ENCODE assay signal across 8 cellular contexts in genomic region chr3:38345879-38346583, GRCh38. TPM values are rescaled to one million over a fixed set of nuclear protein-coding genes. Genes with fewer than 3 reads are reported as not detected.
DNase-seq lines count a peak whose midpoint lies in the region; ATAC-seq and TF ChIP-seq lines count a peak whose summit lies in the region.

No MANE protein-coding gene starts in this region.

- no peak overlapping the region; the same call in 1 of the 2 replicates for H3K9ac ChIP-seq in OCI-LY1 (ENCODE audit: low read length)

- peaks cover 2% of the 10 kb centered on the region for H3K4me1 Mint-ChIP-seq in activated CD4-positive, alpha-beta T cell treated with anti-CD3 and anti-CD28 coated beads for 36 hours

- no peak for DNase-seq in activated CD4-positive, alpha-beta T cell treated with anti-CD3 and anti-CD28 coated beads for 36 hours
- DNase-seq in activated CD4-positive, alpha-beta T cell treated with anti-CD3 and anti-CD28 coated beads for 1 hour = no peak
- DNase-seq in esophagus squamous epithelium (lab: John Stamatoyannopoulos, UW) (no peak), skeletal muscle cell (ENCODE audit: low read depth) (no peak), inferior parietal cortex (ENCODE audit: extremely low spot score) (no peak), GM20000 (ENCODE audit: low spot score) (no peak), NCI-H69 (lab: John Stamatoyannopoulos, UW) (no peak)

- H3F3A ChIP-seq in OCI-LY1 (ENCODE audit: insufficient read depth, low read length) = no peaks in the 10 kb centered on the region

- no peak overlapping the region for H2AFZ ChIP-seq in OCI-LY1 (ENCODE audit: low read length)

- intact Hi-C loops in activated CD4-positive, alpha-beta T cell treated with anti-CD3 and anti-CD28 coated beads for 36 hours (cut with DNase I, micrococcal nuclease) = loop anchor here (1.0 to 5.0 kb wide), 9 partner anchors 108 to 489 kb away; partner anchors contain the start of genes ACAA1 (in 2 of the 2), EXOG (in 1 of the 2) and OXSR1 (in 1 of the 2)
- intact Hi-C loops in esophagus squamous epithelium (cut with DNase I) = loop anchor here (2.0 kb wide), 1 partner anchor 133 kb away; no protein-coding TSS in a partner anchor

- H3K27me3 Mint-ChIP-seq in activated CD4-positive, alpha-beta T cell treated with anti-CD3 and anti-CD28 coated beads for 36 hours = peaks cover 2% of the 10 kb centered on the region

- H3K27ac Mint-ChIP-seq in activated CD4-positive, alpha-beta T cell treated with anti-CD3 and anti-CD28 coated beads for 36 hours = no peak overlapping the region

- H3K36me3 ChIP-seq in OCI-LY1 (ENCODE audit: insufficient read depth, low read length) (peaks cover 19% of the 10 kb centered on the region), esophagus squamous epithelium (no peaks in the 10 kb centered on the region)

- H3K27ac ChIP-seq in OCI-LY1 (ENCODE audit: low read depth, low read length, poor library complexity, severe bottlenecking) = no peak overlapping the region
- peak overlapping the region in 1 of 4 donors; percentile 74 for H3K27ac ChIP-seq in esophagus squamous epithelium

- CTCF ChIA-PET in activated CD4-positive, alpha-beta T cell treated with anti-CD3 and anti-CD28 coated beads for 36 hours (lab: Charles Lee) = interaction anchor here (0.6 to 2.0 kb wide), 25 partner anchors 12 to 654 kb away, joined by 3 to 27 read pairs (median 4); partner anchors contain the start of genes ACAA1 and EXOG

- H3K4me3 Mint-ChIP-seq in activated CD4-positive, alpha-beta T cell treated with anti-CD3 and anti-CD28 coated beads for 36 hours = peak overlapping the region; percentile 70

- no peak for TF ChIP-seq CTCF in OCI-LY1 (IDR thresholded peaks at IDR 0.05; ENCODE audit: low read length)
- no peak for TF ChIP-seq CTCF in esophagus squamous epithelium (IDR thresholded peaks at IDR 0.05)
- no peak for TF ChIP-seq CTCF in GM20000 (IDR thresholded peaks at IDR 0.05; ENCODE audit: extremely low read depth, missing control alignments)

- WGBS in esophagus squamous epithelium, 2 donors = 73 to 82% methylated on average over 3 to 4 of the region's 9 CpGs

- H3K4me2 ChIP-seq in OCI-LY1 (ENCODE audit: low read length) = peak overlapping the region; percentile 86; the same call in 1 of the 2 replicates

- ATAC-seq in activated CD4-positive, alpha-beta T cell treated with anti-CD3 and anti-CD28 coated beads for 36 hours = no peak

- no peaks in the 10 kb centered on the region for H3K9me3 Mint-ChIP-seq in activated CD4-positive, alpha-beta T cell treated with anti-CD3 and anti-CD28 coated beads for 36 hours (ENCODE audit: low read depth)

- peak overlapping the region; percentile 94 for H3K4me3 ChIP-seq in OCI-LY1 (ENCODE audit: low read depth, low read length, poor library complexity, severe bottlenecking)
- peak overlapping the region in 3 of 4 donors; percentile 56 to 89 (median 78) for H3K4me3 ChIP-seq in esophagus squamous epithelium
- H3K4me3 ChIP-seq in skeletal muscle cell (ENCODE audit: low read depth, low read length) = peak overlapping the region; percentile 74

- H3K9me3 ChIP-seq in OCI-LY1 (ENCODE audit: low read length) (no peaks in the 10 kb centered on the region), esophagus squamous epithelium (no peaks in the 10 kb centered on the region)

- H3K9me2 ChIP-seq in OCI-LY1 (ENCODE audit: low read depth, low read length) = no peaks in the 10 kb centered on the region

- H3K27me3 ChIP-seq in OCI-LY1 (ENCODE audit: insufficient read depth, low read length) (no peaks in the 10 kb centered on the region), esophagus squamous epithelium (no peaks in the 10 kb centered on the region)

- POLR2A ChIA-PET in activated CD4-positive, alpha-beta T cell treated with anti-CD3 and anti-CD28 coated beads for 36 hours (lab: Charles Lee) = interaction anchor here (0.6 kb wide), 1 partner anchor 217 kb away, joined by 3 read pairs; no protein-coding TSS in a partner anchor

- H3K4me1 ChIP-seq in OCI-LY1 (ENCODE audit: insufficient read depth, low read length, severe bottlenecking) = peaks cover 13% of the 10 kb centered on the region
- peaks cover 0 to 31% (median 7%) of the 10 kb centered on the region in 3 donors for H3K4me1 ChIP-seq in esophagus squamous epithelium

- H3K79me2 ChIP-seq in OCI-LY1 (ENCODE audit: insufficient read depth, low read length) = no peaks in the 10 kb centered on the region

- H3K36me3 Mint-ChIP-seq in activated CD4-positive, alpha-beta T cell treated with anti-CD3 and anti-CD28 coated beads for 36 hours (ENCODE audit: low read depth) = no peaks in the 10 kb centered on the region

- no peak for TF ChIP-seq POLR2A in esophagus squamous epithelium (IDR thresholded peaks at IDR 0.05)

- no peaks in the 10 kb centered on the region for H4K20me1 ChIP-seq in OCI-LY1 (ENCODE audit: insufficient read depth, low read length)

RNA-seq across cellular contexts. Expression of gene XYLB, which starts 0.6 kb away (rescaled TPM):
- total RNA-seq in activated CD4-positive, alpha-beta T cell treated with anti-CD3 and anti-CD28 coated beads for 36 hours = 1 to 10 TPM; 5.0 to 5.3 TPM
- total RNA-seq in esophagus squamous epithelium = 1 to 10 TPM; 2.4 to 5.0 (median 2.5) TPM
